In genomic region chr11:8870461-8871282, GRCh38 we compare ENCODE assay signal across 9 cellular contexts. TPM values are rescaled to one million over a fixed set of nuclear protein-coding genes. Genes with fewer than 3 reads are reported as not detected.
A peak's percentile ranks its signal among the peaks of the same experiment; 100 is the strongest.
DNase-seq lines count a peak whose midpoint lies in the region; ATAC-seq and TF ChIP-seq lines count a peak whose summit lies in the region.
"Had no signal": no experiment of that assay in that cellular context is flagged by ENCODE, and none has a peak within 500 bp of the region (broad histone marks: within the 10 kb centered on the region; RNA-seq: fewer than 3 reads in every experiment).

No MANE protein-coding gene starts in this region.

- H3K4me2 ChIP-seq in OCI-LY7 (ENCODE audit: low read length): no peak overlapping the region

- H3K36me3 ChIP-seq in OCI-LY7 (ENCODE audit: insufficient read depth, low read length): no peaks in the 10 kb centered on the region
- H3K36me3 ChIP-seq: neutrophil had no signal

- H3K79me2 ChIP-seq in OCI-LY7 (ENCODE audit: insufficient read depth, low read depth, low read length): no peaks in the 10 kb centered on the region

- CTCF ChIA-PET in OCI-LY7 (lab: Charles Lee; ENCODE audit: unreplicated experiment): no interaction called here

- H3K27me3 Mint-ChIP-seq in activated naive CD8-positive, alpha-beta T cell treated with anti-CD3 and anti-CD28 coated beads, Interleukin-2, amount 10 ng/mL, durations not matched to agents 7 days and 5 days: peaks cover 56% of the 10 kb centered on the region

- H3K4me3 Mint-ChIP-seq in activated naive CD8-positive, alpha-beta T cell treated with anti-CD3 and anti-CD28 coated beads, Interleukin-2, amount 10 ng/mL, durations not matched to agents 7 days and 5 days: peak overlapping the region; percentile 82

- H4K20me1 ChIP-seq in OCI-LY7 (ENCODE audit: insufficient read depth, low read length): no peaks in the 10 kb centered on the region

- BruUV-seq in OCI-LY7 (replicated peaks; lab: Mats Ljungman, UMichigan): no TSS peak

- H3K9me3 ChIP-seq in OCI-LY7 (ENCODE audit: low read length): no peaks in the 10 kb centered on the region
- H3K9me3 ChIP-seq: neutrophil had no signal

- H3K4me1 Mint-ChIP-seq in activated naive CD8-positive, alpha-beta T cell treated with anti-CD3 and anti-CD28 coated beads, Interleukin-2, amount 10 ng/mL, durations not matched to agents 7 days and 5 days: peaks cover 17% of the 10 kb centered on the region

- ATAC-seq in activated naive CD8-positive, alpha-beta T cell treated with anti-CD3 and anti-CD28 coated beads, Interleukin-2, amount 10 ng/mL, durations not matched to agents 7 days and 5 days (ENCODE audit: low read depth): peak; percentile 62
- ATAC-seq in Right ventricle myocardium inferior (peak; percentile 83), HG02885 (IDR thresholded peaks at IDR 0.05; ENCODE audit: poor library complexity, unreplicated experiment) (no peak)

- POLR2A ChIA-PET in activated naive CD8-positive, alpha-beta T cell treated with anti-CD3 and anti-CD28 coated beads, Interleukin-2, amount 10 ng/mL, durations not matched to agents 7 days and 5 days (lab: Charles Lee): interaction anchor here (0.6 to 1.3 kb wide), 2 partner anchors 45 to 182 kb away, joined by 4 to 5 read pairs; no protein-coding TSS in a partner anchor
- POLR2A ChIA-PET in OCI-LY7 (lab: Charles Lee): no interaction called here

- no peaks in the 10 kb centered on the region for H3K4me1 ChIP-seq in OCI-LY7 (ENCODE audit: insufficient read depth, low read length, poor library complexity, severe bottlenecking)

- no peak overlapping the region for H3K4me3 ChIP-seq in OCI-LY7 (ENCODE audit: low read depth, low read length, poor library complexity, severe bottlenecking)

- no peaks in the 10 kb centered on the region for H3K36me3 Mint-ChIP-seq in activated naive CD8-positive, alpha-beta T cell treated with anti-CD3 and anti-CD28 coated beads, Interleukin-2, amount 10 ng/mL, durations not matched to agents 7 days and 5 days

- peak; percentile 55 for DNase-seq in activated CD8-positive, alpha-beta memory T cell treated with anti-CD3 and anti-CD28 coated beads, Interleukin-2, amount 50 U/mL, for 48 hours
- DNase-seq in activated CD8-positive, alpha-beta memory T cell treated with anti-CD3 and anti-CD28 coated beads, Interleukin-2, amount 50 U/mL, for 4 hours: no peak
- peak; percentile 52 for DNase-seq in NCI-H2171 (lab: John Stamatoyannopoulos, UW)
- DNase-seq in activated naive CD8-positive, alpha-beta T cell treated with anti-CD3 and anti-CD28 coated beads, Interleukin-2, amount 10 ng/mL, durations not matched to agents 7 days and 5 days: peak; percentile 51
- peak; percentile 72 for DNase-seq in Right ventricle myocardium inferior (ENCODE audit: missing footprints)
- peak; percentile 13 for DNase-seq in occipital lobe (lab: John Stamatoyannopoulos, UW)
- DNase-seq in OCI-LY7 (ENCODE audit: low spot score): no peak

- H3K27ac ChIP-seq in OCI-LY7 (ENCODE audit: low read depth, low read length, poor library complexity, severe bottlenecking): no peak overlapping the region
- H3K27ac ChIP-seq: neutrophil had no signal

- H3K9me3 Mint-ChIP-seq in activated naive CD8-positive, alpha-beta T cell treated with anti-CD3 and anti-CD28 coated beads, Interleukin-2, amount 10 ng/mL, durations not matched to agents 7 days and 5 days: no peaks in the 10 kb centered on the region

- intact Hi-C loops in Right ventricle myocardium inferior (cut with DNase I) (loop anchor here (5.0 kb wide), 1 partner anchor 42 kb away; the partner anchor contains the start of gene AKIP1), OCI-LY7 (cut with micrococcal nuclease; ENCODE audit: unreplicated experiment) (no loop called here)

- H3K9me2 ChIP-seq in OCI-LY7 (ENCODE audit: insufficient read depth, low read length): no peaks in the 10 kb centered on the region

- H2AFZ ChIP-seq in OCI-LY7 (ENCODE audit: low read length): no peak overlapping the region

- no peak for TF ChIP-seq CTCF in OCI-LY7 (conservative IDR thresholded peaks at IDR 0.05; ENCODE audit: low read length)

- no peak overlapping the region for H3K27ac Mint-ChIP-seq in activated naive CD8-positive, alpha-beta T cell treated with anti-CD3 and anti-CD28 coated beads, Interleukin-2, amount 10 ng/mL, durations not matched to agents 7 days and 5 days

RNA-seq across cellular contexts. Expression of gene AKIP1, which starts 40.3 kb away (rescaled TPM):
- 10 to 100 TPM; 21.8 to 23.4 TPM for total RNA-seq in activated naive CD8-positive, alpha-beta T cell treated with anti-CD3 and anti-CD28 coated beads, Interleukin-2, amount 10 ng/mL, durations not matched to agents 7 days and 5 days
- 23.3 TPM for total RNA-seq in Right ventricle myocardium inferior
- total RNA-seq in occipital lobe: 25.7 TPM
- total RNA-seq in OCI-LY7 (2014; rRNA removed; shearing (Covaris generic)): 16.9 and 25.2 TPM in 2 replicates
- 28.2 and 28.3 TPM in 2 replicates for total RNA-seq in OCI-LY7 (2022)

Comparison
In these comparisons a context has a peak if more than half of its experiments do, and no peak if none do; other contexts are left out.
1. DNase-seq: peak in activated CD8-positive, alpha-beta memory T cell treated with anti-CD3 and anti-CD28 coated beads, Interleukin-2, amount 50 U/mL, for 48 hours (single experiment), NCI-H2171 (single experiment), activated naive CD8-positive, alpha-beta T cell treated with anti-CD3 and anti-CD28 coated beads, Interleukin-2, amount 10 ng/mL, durations not matched to agents 7 days and 5 days (single experiment), Right ventricle myocardium inferior (single experiment) and occipital lobe (single experiment); none in activated CD8-positive, alpha-beta memory T cell treated with anti-CD3 and anti-CD28 coated beads, Interleukin-2, amount 50 U/mL, for 4 hours (single experiment) and OCI-LY7 (single experiment).